10 cellular contexts compared by ENCODE assay signal in the genomic region with DNA sequence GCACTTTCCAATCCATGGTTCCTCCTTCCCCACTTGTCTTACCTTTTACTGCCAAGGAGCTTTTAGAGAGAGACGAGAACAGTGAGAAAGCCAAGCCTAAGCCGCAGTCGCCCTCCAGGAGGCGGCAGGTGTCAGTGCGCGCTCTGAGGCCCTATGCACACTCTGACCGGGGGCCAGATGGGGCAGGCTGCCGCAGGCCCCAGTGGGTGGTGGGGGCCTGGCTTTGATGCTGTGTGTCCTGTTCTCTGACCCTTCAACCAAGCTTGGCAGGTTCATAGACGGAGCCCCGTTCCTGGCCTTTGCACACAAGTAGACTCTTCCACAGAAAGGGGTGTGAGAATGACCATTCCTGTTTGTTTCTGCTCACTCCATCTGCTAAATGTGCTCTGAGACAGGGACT.
DNase-seq lines count a peak whose midpoint lies in the region; ATAC-seq and TF ChIP-seq lines count a peak whose summit lies in the region.
"Had no signal": no experiment of that assay in that cellular context is flagged by ENCODE, and none has a peak within 500 bp of the region (broad histone marks: within the 10 kb centered on the region; RNA-seq: fewer than 3 reads in every experiment).

No MANE protein-coding gene starts in this region.

- H3K4me1 ChIP-seq in H9 (ENCODE audit: insufficient read depth, low read length) (no peaks in the 10 kb centered on the region), colonic mucosa (no peaks in the 10 kb centered on the region)

- no peaks in the 10 kb centered on the region for H3K23me2 ChIP-seq in H9 (ENCODE audit: insufficient read length, low read depth, low read length, poor library complexity, severe bottlenecking)

- no peak overlapping the region for H2BK12ac ChIP-seq in H9 (ENCODE audit: insufficient read length, low read depth, low read length)

- no peaks in the 10 kb centered on the region for H3K27me3 Mint-ChIP-seq in activated T-cell treated with anti-CD3 and anti-CD28 coated beads, Interleukin-2, amount 50 U/mL, for 24 hours
- H3K27me3 Mint-ChIP-seq in activated T-cell treated with anti-CD3 and anti-CD28 coated beads, Interleukin-2, amount 50 U/mL, for 4 hours (ENCODE audit: low read depth), result no peaks in the 10 kb centered on the region
- no peaks in the 10 kb centered on the region; the same call in 1 of the 2 replicates for H3K27me3 Mint-ChIP-seq in H9 (ENCODE audit: low read depth)

- no peak overlapping the region for H3K18ac ChIP-seq in H9 (ENCODE audit: insufficient read length, low read depth, low read length)

- no peak overlapping the region for H2BK15ac ChIP-seq in H9 (ENCODE audit: low read depth, low read length)

- H3K4me3 Mint-ChIP-seq in activated T-cell treated with anti-CD3 and anti-CD28 coated beads, Interleukin-2, amount 50 U/mL, for 24 hours, result no peak overlapping the region
- H3K4me3 Mint-ChIP-seq in activated T-cell treated with anti-CD3 and anti-CD28 coated beads, Interleukin-2, amount 50 U/mL, for 4 hours, result no peak overlapping the region
- no peak overlapping the region for H3K4me3 Mint-ChIP-seq in H9

- no peak overlapping the region for H2BK120ac ChIP-seq in H9 (ENCODE audit: low read depth, low read length, poor library complexity, severe bottlenecking)

- H3K4ac ChIP-seq in H9 (ENCODE audit: low read depth, low read length), result no peak overlapping the region

- peak; percentile 35; the same call in 1 of the 3 replicates for TF ChIP-seq CTCF in H9 (conservative IDR thresholded peaks at IDR 0.05)
- TF ChIP-seq CTCF in colonic mucosa (IDR thresholded peaks at IDR 0.05), result no peak

- H3K9ac ChIP-seq in H9 (ENCODE audit: extremely low read depth, insufficient read length, low read length) (no peak overlapping the region), colonic mucosa (ENCODE audit: low read depth in 2 of 2, low read length in 2 of 2) (no peak overlapping the region)

- H3K56ac ChIP-seq in H9 (ENCODE audit: insufficient read length, low read depth, low read length), result no peak overlapping the region

- H3K4me2 ChIP-seq in H9 (ENCODE audit: insufficient read depth, insufficient read length, low read length), result no peak overlapping the region

- H3K9me3 ChIP-seq in H9 (ENCODE audit: control insufficient read depth, low read depth, low read length) (no peaks in the 10 kb centered on the region), colonic mucosa (no peaks in the 10 kb centered on the region)

- no peak for ATAC-seq in activated T-cell treated with anti-CD3 and anti-CD28 coated beads, Interleukin-2, amount 50 U/mL, for 4 hours
- ATAC-seq in GM18867 (IDR thresholded peaks at IDR 0.05; ENCODE audit: unreplicated experiment), result no peak
- no peak for ATAC-seq in HG02973 (IDR thresholded peaks at IDR 0.05; ENCODE audit: unreplicated experiment)

- peak; percentile 9 for DNase-seq in activated T-cell treated with anti-CD3 and anti-CD28 coated beads, Interleukin-2, amount 50 U/mL, for 24 hours
- DNase-seq in activated T-cell treated with anti-CD3 and anti-CD28 coated beads, Interleukin-2, amount 50 U/mL, for 4 hours, result no peak
- peak; percentile 34 for DNase-seq in H9
- peak; percentile 25 for DNase-seq in colonic mucosa
- peak; percentile 11 for DNase-seq in stimulated activated CD8-positive, alpha-beta memory T cell treated with anti-CD3 and anti-CD28 coated beads, Interleukin-4, amount 100 ng/mL, for 48 hours
- DNase-seq in activated CD4-positive, alpha-beta T cell treated with anti-CD3 and anti-CD28 coated beads, Interleukin-2, amount 50 U/mL, for 48 hours, result no peak
- DNase-seq: effector CD8-positive, alpha-beta T cell; GF-D8 had no signal

- no peaks in the 10 kb centered on the region for H3K36me3 ChIP-seq in colonic mucosa

- no peak overlapping the region for H4K8ac ChIP-seq in H9 (replicated peaks; ENCODE audit: insufficient read length, low read depth, low read length)

- H3K27ac ChIP-seq in H9 (ENCODE audit: insufficient read length, low read depth, low read length) (no peak overlapping the region), colonic mucosa (no peak overlapping the region)

- H3K23ac ChIP-seq in H9 (ENCODE audit: insufficient read length, low read depth, low read length), result no peak overlapping the region

- H3K79me2 ChIP-seq in H9 (ENCODE audit: insufficient read depth, low read length), result no peaks in the 10 kb centered on the region

- H4K91ac ChIP-seq in H9 (ENCODE audit: insufficient read length, low read depth, low read length), result no peak overlapping the region

- no peak overlapping the region for H2AFZ ChIP-seq in H9 (ENCODE audit: low read length)

- H3K36me3 Mint-ChIP-seq in activated T-cell treated with anti-CD3 and anti-CD28 coated beads, Interleukin-2, amount 50 U/mL, for 24 hours (ENCODE audit: low read depth), result no peaks in the 10 kb centered on the region
- H3K36me3 Mint-ChIP-seq in activated T-cell treated with anti-CD3 and anti-CD28 coated beads, Interleukin-2, amount 50 U/mL, for 4 hours (ENCODE audit: insufficient read depth), result no peaks in the 10 kb centered on the region
- peaks cover 7 to 13% (median 10%) of the 10 kb centered on the region in 3 experiments; a peak in 6 of 7 replicates for H3K36me3 Mint-ChIP-seq in H9 (ENCODE audit: insufficient read depth in 1 of 3, low read depth in 3 of 3)

- peaks cover 2% of the 10 kb centered on the region for H4K20me1 ChIP-seq in H9 (ENCODE audit: control insufficient read depth, insufficient read depth, insufficient read length)

- intact Hi-C loops in colonic mucosa (cut with DNase I), result no loop called here

- H3K14ac ChIP-seq in H9 (ENCODE audit: insufficient read depth, low read length), result no peak overlapping the region

- H3K9me3 Mint-ChIP-seq in activated T-cell treated with anti-CD3 and anti-CD28 coated beads, Interleukin-2, amount 50 U/mL, for 24 hours, result no peaks in the 10 kb centered on the region
- no peaks in the 10 kb centered on the region for H3K9me3 Mint-ChIP-seq in activated T-cell treated with anti-CD3 and anti-CD28 coated beads, Interleukin-2, amount 50 U/mL, for 4 hours
- no peaks in the 10 kb centered on the region for H3K9me3 Mint-ChIP-seq in H9

- no peaks in the 10 kb centered on the region for H3K4me1 Mint-ChIP-seq in activated T-cell treated with anti-CD3 and anti-CD28 coated beads, Interleukin-2, amount 50 U/mL, for 24 hours (ENCODE audit: low read depth)
- no peaks in the 10 kb centered on the region for H3K4me1 Mint-ChIP-seq in activated T-cell treated with anti-CD3 and anti-CD28 coated beads, Interleukin-2, amount 50 U/mL, for 4 hours (ENCODE audit: low read depth)
- 0 out of 4 replicates have a peak, but pooled peaks cover 0 to 7% of the 10 kb centered on the region in 2 experiments for H3K4me1 Mint-ChIP-seq in H9

- no peak overlapping the region for H2BK5ac ChIP-seq in H9 (ENCODE audit: insufficient read length, low read length)

- H3T11ph ChIP-seq in H9 (ENCODE audit: low read length), result no peak overlapping the region

- no peaks in the 10 kb centered on the region for H3K27me3 ChIP-seq in H9 (ENCODE audit: insufficient read depth, low read length)
- H3K27me3 ChIP-seq in colonic mucosa, result no peaks in the 10 kb centered on the region

- H3K27ac Mint-ChIP-seq in activated T-cell treated with anti-CD3 and anti-CD28 coated beads, Interleukin-2, amount 50 U/mL, for 24 hours, result no peak overlapping the region
- peak overlapping the region in 1 of 3 experiments; percentile 57; a peak in 2 of 7 replicates for H3K27ac Mint-ChIP-seq in H9

- no peak overlapping the region for H4K5ac ChIP-seq in H9 (ENCODE audit: insufficient read length, low read depth, low read length)

- H2BK20ac ChIP-seq in H9 (ENCODE audit: low read depth, low read length, poor library complexity, severe bottlenecking), result no peak overlapping the region

- H2AK5ac ChIP-seq in H9 (ENCODE audit: insufficient read length, low read length), result no peak overlapping the region

- no peaks in the 10 kb centered on the region for H3K79me1 ChIP-seq in H9 (ENCODE audit: insufficient read depth, low read depth, low read length, poor library complexity, severe bottlenecking)

- no CpG with 5 or more reads among the region's 10 CpGs for WGBS in H9 (ENCODE audit: extremely low coverage, insufficient read length, low lambda C conversion rate)

- no peak overlapping the region for H3K4me3 ChIP-seq in colonic mucosa

Comparison
In these comparisons a context has a peak if more than half of its experiments do, and no peak if none do; other contexts are left out.
1. DNase-seq: peak in activated T-cell treated with anti-CD3 and anti-CD28 coated beads, Interleukin-2, amount 50 U/mL, for 24 hours (single experiment), H9 (single experiment), colonic mucosa (single experiment) and stimulated activated CD8-positive, alpha-beta memory T cell treated with anti-CD3 and anti-CD28 coated beads, Interleukin-4, amount 100 ng/mL, for 48 hours (single experiment); none in activated T-cell treated with anti-CD3 and anti-CD28 coated beads, Interleukin-2, amount 50 U/mL, for 4 hours (single experiment) and activated CD4-positive, alpha-beta T cell treated with anti-CD3 and anti-CD28 coated beads, Interleukin-2, amount 50 U/mL, for 48 hours (0 of 2).